In genomic region chr12:110689002-110689600, GRCh38 we compare ENCODE assay signal across 8 cellular contexts. TPM values are rescaled to one million over a fixed set of nuclear protein-coding genes. Genes with fewer than 3 reads are reported as not detected.
DNase-seq lines count a peak whose midpoint lies in the region; ATAC-seq and TF ChIP-seq lines count a peak whose summit lies in the region.

Gene HVCN1, minus strand, starts transcription at chr12:110689115. Its CDS starts 5,870 bp downstream, at chr12:110683245.

- peak; percentile 50 for DNase-seq in ELR (ENCODE audit: low read depth)
- DNase-seq in body of pancreas, result peak; percentile 24 to 50 (median 38)
- DNase-seq in islet precursor cell, result peak; percentile 84
- DNase-seq in stimulated activated CD4-positive, alpha-beta T cell treated with anti-CD3 and anti-CD28 coated beads, Interleukin-2, amount 100 ng/mL, for 24 hours, result peak; percentile 44 to 62
- DNase-seq in DMS153 treated with DMSO at 0.1 percent for 48 hours (lab: John Stamatoyannopoulos, UW; ENCODE audit: unreplicated experiment), result no peak
- DNase-seq in NCI-H1105 (lab: John Stamatoyannopoulos, UW), result no peak

- intact Hi-C loops in body of pancreas (cut with DNase I), result no loop called here

- no peaks in the 10 kb centered on the region for H3K36me3 ChIP-seq in body of pancreas (replicated peaks in 1 of 2; ENCODE audit: insufficient read depth in 1 of 2, low read depth in 2 of 2)

- peaks cover 13% of the 10 kb centered on the region for H3K4me1 ChIP-seq in body of pancreas

- ATAC-seq in HG02642 (IDR thresholded peaks at IDR 0.05; ENCODE audit: poor library complexity, unreplicated experiment), result peak; percentile 33
- peak; percentile 56; the same call in 2 of the 3 replicates for ATAC-seq in SK-N-SH treated with all-trans-retinoic acid at 6 μM for 48 hours
- ATAC-seq in body of pancreas, result peak; percentile 66

- no peak for TF ChIP-seq CTCF in body of pancreas (IDR thresholded peaks at IDR 0.05)

- no peaks in the 10 kb centered on the region for H3K9me3 ChIP-seq in body of pancreas

- TF ChIP-seq POLR2A in body of pancreas (IDR thresholded peaks at IDR 0.05), result no peak

- peak within 1 kb of the TSS in 3 of 4 donors; percentile 10 to 59 (median 43) for H3K27ac ChIP-seq in body of pancreas

- WGBS in body of pancreas, 2 donors, result 0 to 5% methylated on average over 4 to 32 of the region's 54 CpGs

- H3K27me3 ChIP-seq in body of pancreas, result peaks cover 0 to 6% of the 10 kb centered on the region in 2 donors

- H3K4me3 ChIP-seq in body of pancreas, result peak within 1 kb of the TSS; percentile 26 to 41

TF ChIP-seq in SK-N-SH treated with all-trans-retinoic acid at 6 μM for 48 hours, 23 proteins besides CTCF, POLR2A, EP300 and RAD21:
- no peak for TF ChIP-seq ARNTL (CRISPR knock-in tag; IDR thresholded peaks at IDR 0.05; ENCODE audit: borderline replicate concordance, low read depth)
- TF ChIP-seq OSR1 (CRISPR knock-in tag; IDR thresholded peaks at IDR 0.05), result no peak
- no peak for TF ChIP-seq CSDC2 (CRISPR knock-in tag; IDR thresholded peaks at IDR 0.05)
TF ChIP-seq in SK-N-SH treated with all-trans-retinoic acid at 6 μM for 48 hours: peak in this region for 0.

RNA-seq across cellular contexts. Expression of gene HVCN1, which starts in this region (rescaled TPM):
- 1 to 10 TPM in 1 of 2 donors, under 1 TPM in 1; 0.66 to 1.3 TPM for total RNA-seq in body of pancreas

Comparison
In these comparisons a context has a peak if more than half of its experiments do, and no peak if none do; other contexts are left out.
1. DNase-seq: peak in ELR (single experiment), body of pancreas (4 of 4), islet precursor cell (single experiment) and stimulated activated CD4-positive, alpha-beta T cell treated with anti-CD3 and anti-CD28 coated beads, Interleukin-2, amount 100 ng/mL, for 24 hours (2 of 2); none in DMS153 treated with DMSO at 0.1 percent for 48 hours (single experiment) and NCI-H1105 (single experiment).
2. Peak in every context shown above with its lines, with median percentiles within 50 percentile points of each other: ATAC-seq.